ENCODE assay signal across 21 cellular contexts in the genomic region with DNA sequence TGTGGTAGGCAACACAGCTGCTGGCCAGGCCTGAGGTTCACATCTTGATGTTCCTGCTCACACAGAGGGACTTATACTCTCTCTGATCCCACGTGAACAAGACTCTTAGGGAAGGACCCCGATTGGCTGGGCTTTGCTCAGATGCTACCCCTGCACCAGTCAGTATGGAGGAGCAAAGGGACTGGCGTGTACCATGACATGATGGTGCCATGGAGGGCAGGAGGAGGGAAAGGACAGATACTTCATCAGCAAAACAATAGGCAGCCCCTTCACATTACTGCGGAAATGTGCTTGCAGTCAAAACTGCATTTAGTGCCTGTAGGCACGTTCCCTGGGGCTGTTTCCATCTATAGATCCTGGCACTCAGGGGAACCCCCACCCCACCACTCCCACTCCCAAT. TPM values are rescaled to one million over a fixed set of nuclear protein-coding genes. Genes with fewer than 3 reads are reported as not detected.
DNase-seq lines count a peak whose midpoint lies in the region; ATAC-seq, FAIRE-seq and TF ChIP-seq lines count a peak whose summit lies in the region.
"Had no signal": no experiment of that assay in that cellular context is flagged by ENCODE, and none has a peak within 500 bp of the region (broad histone marks: within the 10 kb centered on the region; RNA-seq: fewer than 3 reads in every experiment).

No MANE protein-coding gene starts in this region.

- no peak for FAIRE-seq in A549 (lab: Jason Lieb, UNC)
- FAIRE-seq: astrocyte, TTC549 had no signal

- ATAC-seq in A549 (0 out of 6 replicates have a peak, but pooled peaks of 1 of the 2 experiments have one; percentile 7), WTC11 (no peak), HG03097 (IDR thresholded peaks at IDR 0.05; ENCODE audit: low FRiP score, unreplicated experiment) (no peak)
- ATAC-seq: sciatic nerve had no signal

- H3K27me3 Mint-ChIP-seq in Calu3 (ENCODE audit: unreplicated experiment) (no peaks in the 10 kb centered on the region), WTC11 (ENCODE audit: low read depth) (no peaks in the 10 kb centered on the region)

- H3K4me1 ChIP-seq in A549: peaks cover 39% of the 10 kb centered on the region
- peaks cover 18 to 73% (median 21%) of the 10 kb centered on the region in 3 donors for H3K4me1 ChIP-seq in esophagus squamous epithelium

- BruUV-seq in Calu3 (replicated peaks; lab: Mats Ljungman, UMichigan): no TSS peak

- POLR2A ChIA-PET in A549 (lab: Yijun Ruan, JAX): no interaction called here
- POLR2A ChIA-PET in WTC11 (lab: Charles Lee): no interaction called here

- H3K9me3 Mint-ChIP-seq in Calu3 (ENCODE audit: low read depth, unreplicated experiment): no peaks in the 10 kb centered on the region
- no peaks in the 10 kb centered on the region for H3K9me3 Mint-ChIP-seq in WTC11
- H3K9me3 Mint-ChIP-seq: CD8-positive, alpha-beta T cell; natural killer cell had no signal

- no peak for TF ChIP-seq POLR2A in A549 (IDR thresholded peaks at IDR 0.05; ENCODE audit: low read length)
- TF ChIP-seq POLR2A in esophagus squamous epithelium (IDR thresholded peaks at IDR 0.05): no peak

- no peaks in the 10 kb centered on the region for H3K27me3 ChIP-seq in esophagus squamous epithelium
- H3K27me3 ChIP-seq: tibial artery had no signal

- H3K27ac Mint-ChIP-seq in Calu3 (ENCODE audit: unreplicated experiment) (peak overlapping the region; percentile 84), WTC11 (peak overlapping the region; percentile 85; the same call in 1 of the 2 replicates)

- H3K36me3 Mint-ChIP-seq in Calu3 (ENCODE audit: insufficient read depth, unreplicated experiment) (peaks cover 20% of the 10 kb centered on the region), WTC11 (no peaks in the 10 kb centered on the region)
- H3K36me3 Mint-ChIP-seq: CD8-positive, alpha-beta T cell; natural killer cell had no signal

- CTCF ChIA-PET in A549 (lab: Yijun Ruan, JAX): interaction anchor here (1.3 to 2.1 kb wide), 2 partner anchors 14 to 45 kb away, joined by 5 to 8 read pairs; no protein-coding TSS in a partner anchor
- CTCF ChIA-PET in Calu3 (lab: Charles Lee): no interaction called here
- CTCF ChIA-PET in WTC11 (lab: Charles Lee): interaction anchor here (1.4 kb wide), 1 partner anchor 14 kb away, joined by 4 read pairs; no protein-coding TSS in a partner anchor

- TF ChIP-seq CTCF in A549 (IDR thresholded peaks at IDR 0.05) (no peak), Calu3 (IDR thresholded peaks at IDR 0.05; ENCODE audit: unreplicated experiment) (no peak), WTC11 (IDR thresholded peaks at IDR 0.05) (no peak), esophagus squamous epithelium (IDR thresholded peaks at IDR 0.05) (no peak)

- H3K4me1 Mint-ChIP-seq in Calu3 (ENCODE audit: low read depth, unreplicated experiment): peaks cover 53% of the 10 kb centered on the region
- H3K4me1 Mint-ChIP-seq in WTC11: peaks cover 73% of the 10 kb centered on the region

- intact Hi-C loops in Calu3 (cut with micrococcal nuclease; ENCODE audit: unreplicated experiment): loop anchor here (5.0 kb wide), 1 partner anchor 39 kb away; no protein-coding TSS in a partner anchor
- intact Hi-C loops in esophagus squamous epithelium (cut with DNase I): no loop called here

- H3K4me3 Mint-ChIP-seq in Calu3 (ENCODE audit: low read depth, unreplicated experiment): no peak overlapping the region
- H3K4me3 Mint-ChIP-seq in WTC11: no peak overlapping the region
- H3K4me3 Mint-ChIP-seq: CD8-positive, alpha-beta T cell; natural killer cell had no signal

- no peaks in the 10 kb centered on the region for H3K9me3 ChIP-seq in A549
- no peaks in the 10 kb centered on the region for H3K9me3 ChIP-seq in esophagus squamous epithelium
- H3K9me3 ChIP-seq: tibial artery had no signal

- no peaks in the 10 kb centered on the region for H3K36me3 ChIP-seq in esophagus squamous epithelium
- H3K36me3 ChIP-seq: tibial artery had no signal

- no peak overlapping the region; the same call in 2 of the 3 replicates for H3K4me2 ChIP-seq in A549

- no peak for DNase-seq in A549 (ENCODE audit: low read depth in 1 of 2, low spot score in 1 of 2)
- DNase-seq in Calu3: no peak
- no peak for DNase-seq in WTC11 (ENCODE audit: low spot score)
- DNase-seq in esophagus squamous epithelium (lab: John Stamatoyannopoulos, UW): no peak
- DNase-seq in ureter (ENCODE audit: low spot score): no peak
- no peak for DNase-seq in DMS 273 treated with DMSO at 0.1 percent for 48 hours (lab: John Stamatoyannopoulos, UW)
- no peak for DNase-seq in hippocampal formation (lab: John Stamatoyannopoulos, UW)
- DNase-seq: cerebellar nuclear complex; DND-41; effector CD4-positive, alpha-beta T cell; natural killer cell; NCI-H1436 treated with DMSO at 0.1 percent for 48 hours; NCI-H69; Right ventricle myocardium superior; stimulated activated naive CD4-positive, alpha-beta T cell; tibial artery had no signal

- 71% methylated on average over 5 of the region's 5 CpGs for WGBS in A549 (ENCODE audit: missing lambda C conversion rate)
- 60 to 89% methylated on average over 4 of the region's 5 CpGs for WGBS in esophagus squamous epithelium, 2 donors

- peak overlapping the region; percentile 10 to 66; a peak in 4 of 6 replicates for H3K27ac ChIP-seq in A549
- H3K27ac ChIP-seq in esophagus squamous epithelium: peak overlapping the region in 3 of 4 donors; percentile 57 to 81 (median 66)
- H3K27ac ChIP-seq: tibial artery had no signal

- no peak for TF ChIP-seq RAD21 in A549 (conservative IDR thresholded peaks at IDR 0.05 in 1 of 2, IDR thresholded peaks at IDR 0.05 in 1 of 2)

- H3K4me3 ChIP-seq in A549 (no peak overlapping the region), esophagus squamous epithelium (no peak overlapping the region)
- H3K4me3 ChIP-seq: tibial artery had no signal

- TF ChIP-seq EP300 in A549 (IDR thresholded peaks at IDR 0.05): no peak

TF ChIP-seq in A549, 52 proteins besides CTCF, POLR2A, EP300 and RAD21 (continues in another document):
- no peak for TF ChIP-seq RCOR1 (IDR thresholded peaks at IDR 0.05; ENCODE audit: low read depth, low read length)
- TF ChIP-seq, protein P1, sequence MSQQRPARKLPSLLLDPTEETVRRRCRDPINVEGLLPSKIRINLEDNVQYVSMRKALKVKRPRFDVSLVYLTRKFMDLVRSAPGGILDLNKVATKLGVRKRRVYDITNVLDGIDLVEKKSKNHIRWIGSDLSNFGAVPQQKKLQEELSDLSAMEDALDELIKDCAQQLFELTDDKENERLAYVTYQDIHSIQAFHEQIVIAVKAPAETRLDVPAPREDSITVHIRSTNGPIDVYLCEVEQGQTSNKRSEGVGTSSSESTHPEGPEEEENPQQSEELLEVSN (IDR thresholded peaks at IDR 0.05; ENCODE audit: borderline replicate concordance, low read depth): no peak
- no peak for TF ChIP-seq SREBF2 (IDR thresholded peaks at IDR 0.05)
- TF ChIP-seq, protein P2, sequence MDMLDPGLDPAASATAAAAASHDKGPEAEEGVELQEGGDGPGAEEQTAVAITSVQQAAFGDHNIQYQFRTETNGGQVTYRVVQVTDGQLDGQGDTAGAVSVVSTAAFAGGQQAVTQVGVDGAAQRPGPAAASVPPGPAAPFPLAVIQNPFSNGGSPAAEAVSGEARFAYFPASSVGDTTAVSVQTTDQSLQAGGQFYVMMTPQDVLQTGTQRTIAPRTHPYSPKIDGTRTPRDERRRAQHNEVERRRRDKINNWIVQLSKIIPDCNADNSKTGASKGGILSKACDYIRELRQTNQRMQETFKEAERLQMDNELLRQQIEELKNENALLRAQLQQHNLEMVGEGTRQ (IDR thresholded peaks at IDR 0.05): no peak
- no peak for TF ChIP-seq ESRRA (IDR thresholded peaks at IDR 0.05; ENCODE audit: borderline replicate concordance, low read length)
- no peak for TF ChIP-seq NPAS2 (CRISPR knock-in tag; IDR thresholded peaks at IDR 0.05; ENCODE audit: borderline replicate concordance)
- TF ChIP-seq CEBPB (IDR thresholded peaks at IDR 0.05): no peak

TF ChIP-seq in WTC11, 78 proteins besides CTCF, POLR2A, EP300 and RAD21 (continues in another document):
- TF ChIP-seq GABPB1 (CRISPR knock-in tag; IDR thresholded peaks at IDR 0.05): no peak
- TF ChIP-seq, protein P3, sequence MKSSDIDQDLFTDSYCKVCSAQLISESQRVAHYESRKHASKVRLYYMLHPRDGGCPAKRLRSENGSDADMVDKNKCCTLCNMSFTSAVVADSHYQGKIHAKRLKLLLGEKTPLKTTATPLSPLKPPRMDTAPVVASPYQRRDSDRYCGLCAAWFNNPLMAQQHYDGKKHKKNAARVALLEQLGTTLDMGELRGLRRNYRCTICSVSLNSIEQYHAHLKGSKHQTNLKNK (CRISPR knock-in tag; IDR thresholded peaks at IDR 0.05): no peak
- no peak for TF ChIP-seq ATF1 (CRISPR knock-in tag; IDR thresholded peaks at IDR 0.05)
- TF ChIP-seq, protein P4, sequence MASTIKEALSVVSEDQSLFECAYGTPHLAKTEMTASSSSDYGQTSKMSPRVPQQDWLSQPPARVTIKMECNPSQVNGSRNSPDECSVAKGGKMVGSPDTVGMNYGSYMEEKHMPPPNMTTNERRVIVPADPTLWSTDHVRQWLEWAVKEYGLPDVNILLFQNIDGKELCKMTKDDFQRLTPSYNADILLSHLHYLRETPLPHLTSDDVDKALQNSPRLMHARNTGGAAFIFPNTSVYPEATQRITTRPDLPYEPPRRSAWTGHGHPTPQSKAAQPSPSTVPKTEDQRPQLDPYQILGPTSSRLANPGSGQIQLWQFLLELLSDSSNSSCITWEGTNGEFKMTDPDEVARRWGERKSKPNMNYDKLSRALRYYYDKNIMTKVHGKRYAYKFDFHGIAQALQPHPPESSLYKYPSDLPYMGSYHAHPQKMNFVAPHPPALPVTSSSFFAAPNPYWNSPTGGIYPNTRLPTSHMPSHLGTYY (CRISPR knock-in tag; IDR thresholded peaks at IDR 0.05): no peak
- TF ChIP-seq, protein P5, sequence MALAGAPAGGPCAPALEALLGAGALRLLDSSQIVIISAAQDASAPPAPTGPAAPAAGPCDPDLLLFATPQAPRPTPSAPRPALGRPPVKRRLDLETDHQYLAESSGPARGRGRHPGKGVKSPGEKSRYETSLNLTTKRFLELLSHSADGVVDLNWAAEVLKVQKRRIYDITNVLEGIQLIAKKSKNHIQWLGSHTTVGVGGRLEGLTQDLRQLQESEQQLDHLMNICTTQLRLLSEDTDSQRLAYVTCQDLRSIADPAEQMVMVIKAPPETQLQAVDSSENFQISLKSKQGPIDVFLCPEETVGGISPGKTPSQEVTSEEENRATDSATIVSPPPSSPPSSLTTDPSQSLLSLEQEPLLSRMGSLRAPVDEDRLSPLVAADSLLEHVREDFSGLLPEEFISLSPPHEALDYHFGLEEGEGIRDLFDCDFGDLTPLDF (CRISPR knock-in tag; IDR thresholded peaks at IDR 0.05): no peak
- no peak for TF ChIP-seq FOXJ3 (CRISPR knock-in tag; IDR thresholded peaks at IDR 0.05; ENCODE audit: borderline replicate concordance)

RNA-seq across cellular contexts. Expression of a gene that starts 42.7 kb away (rescaled TPM):
- polyA plus RNA-seq in A549 (2011; rRNA removed): 10.5 and 14.9 TPM in 2 replicates
- 8.8 and 14.8 TPM in 2 replicates for polyA plus RNA-seq in A549 (2012; cell fraction: cytosol; rRNA removed)
- 9.8 and 17.6 TPM in 2 replicates for polyA plus RNA-seq in A549 (2012; cell fraction: nucleus; rRNA removed)
- 14.5 to 18.2 TPM (median 17.3 TPM) in 3 replicates for polyA plus RNA-seq in A549 (2017; fragmentation: RNase III; extraction: RNeasy Plus Mini Kit Qiagen cat#74134 plus additional on column Dnase treatment)
- 3.3 and 4.0 TPM in 2 replicates for polyA minus RNA-seq in A549 (2011; rRNA and poly(A)+ RNA removed)
- total RNA-seq in Calu3 (2022): 90.7 and 120 TPM in 2 replicates
- total RNA-seq in WTC11 (2021): 50.4 to 63.4 TPM (median 61.6 TPM) in 3 replicates
- 10 to 100 TPM; 26.6 to 87.7 (median 41.8) TPM for total RNA-seq in esophagus squamous epithelium
- total RNA-seq in ureter: 149 TPM
